ENCODE assay signal across 27 cellular contexts in genomic region chr2:98883780-98884211, GRCh38. TPM values are rescaled to one million over a fixed set of nuclear protein-coding genes. Genes with fewer than 3 reads are reported as not detected.
DNase-seq lines count a peak whose midpoint lies in the region; ATAC-seq and TF ChIP-seq lines count a peak whose summit lies in the region.
"Had no signal": no experiment of that assay in that cellular context is flagged by ENCODE, and none has a peak within 500 bp of the region (broad histone marks: within the 10 kb centered on the region; RNA-seq: fewer than 3 reads in every experiment).

No MANE protein-coding gene starts in this region.

- H3K27ac ChIP-seq in upper lobe of right lung: no peak overlapping the region
- H3K27ac ChIP-seq: ascending aorta, GM23248, hepatocyte, KMS-11, left lung, ovary, WERI-Rb-1 had no signal

- no peak overlapping the region for H3K4me3 Mint-ChIP-seq in activated CD8-positive, alpha-beta memory T cell treated with anti-CD3 and anti-CD28 coated beads, Interleukin-2, amount 10 ng/mL, durations not matched to agents 7 days and 5 days
- H3K4me3 Mint-ChIP-seq: activated naive CD8-positive, alpha-beta T cell; immature natural killer cell; mesothelial cell of epicardium; natural killer cell had no signal

- no peaks in the 10 kb centered on the region for H3K27me3 ChIP-seq in upper lobe of right lung
- H3K27me3 ChIP-seq: ascending aorta, hepatocyte, left lung, ovary had no signal

- H3K4me1 Mint-ChIP-seq in activated CD8-positive, alpha-beta memory T cell treated with anti-CD3 and anti-CD28 coated beads, Interleukin-2, amount 10 ng/mL, durations not matched to agents 7 days and 5 days: no peaks in the 10 kb centered on the region
- H3K4me1 Mint-ChIP-seq: immature natural killer cell, mesothelial cell of epicardium, natural killer cell had no signal

- no peak overlapping the region for H3K27ac Mint-ChIP-seq in activated CD8-positive, alpha-beta memory T cell treated with anti-CD3 and anti-CD28 coated beads, Interleukin-2, amount 10 ng/mL, durations not matched to agents 7 days and 5 days
- H3K27ac Mint-ChIP-seq: activated naive CD8-positive, alpha-beta T cell; activated T-helper 2 cell treated with anti-CD3 and anti-CD28 coated beads, Interferon-gamma antibody, Interleukin-2, Interleukin-4, amounts not matched to agents 10 μg/mL and 5 μg/mL and 100 μg/mL, durations not matched to agents 14 hours and 24 hours and 36 hours; immature natural killer cell; mesothelial cell of epicardium; natural killer cell had no signal

- H3K4me1 ChIP-seq in upper lobe of right lung: no peaks in the 10 kb centered on the region
- H3K4me1 ChIP-seq: ascending aorta, left lung had no signal

- H3K9me3 ChIP-seq in upper lobe of right lung: no peaks in the 10 kb centered on the region

- intact Hi-C loops in posterior cingulate gyrus (cut with DNase I) (no loop called here), upper lobe of right lung (cut with DNase I) (no loop called here)

- peaks cover 15% of the 10 kb centered on the region for H3K9me3 Mint-ChIP-seq in activated CD8-positive, alpha-beta memory T cell treated with anti-CD3 and anti-CD28 coated beads, Interleukin-2, amount 10 ng/mL, durations not matched to agents 7 days and 5 days (ENCODE audit: low read depth)

- no peaks in the 10 kb centered on the region for H3K36me3 ChIP-seq in upper lobe of right lung
- H3K36me3 ChIP-seq: ascending aorta, left lung, ovary, WERI-Rb-1 had no signal

- CTCF ChIA-PET in activated CD8-positive, alpha-beta memory T cell treated with anti-CD3 and anti-CD28 coated beads, Interleukin-2, amount 10 ng/mL, durations not matched to agents 7 days and 5 days (lab: Charles Lee): no interaction called here

- H3K27me3 Mint-ChIP-seq in activated CD8-positive, alpha-beta memory T cell treated with anti-CD3 and anti-CD28 coated beads, Interleukin-2, amount 10 ng/mL, durations not matched to agents 7 days and 5 days: peaks cover 25% of the 10 kb centered on the region

- no peak for TF ChIP-seq CTCF in upper lobe of right lung (IDR thresholded peaks at IDR 0.05)

- H3K36me3 Mint-ChIP-seq in activated CD8-positive, alpha-beta memory T cell treated with anti-CD3 and anti-CD28 coated beads, Interleukin-2, amount 10 ng/mL, durations not matched to agents 7 days and 5 days: peaks cover 7% of the 10 kb centered on the region
- H3K36me3 Mint-ChIP-seq: mesothelial cell of epicardium had no signal

- peak; percentile 14 for DNase-seq in activated CD8-positive, alpha-beta memory T cell treated with anti-CD3 and anti-CD28 coated beads, Interleukin-2, amount 10 ng/mL, durations not matched to agents 7 days and 5 days
- no peak for DNase-seq in activated CD8-positive, alpha-beta memory T cell treated with anti-CD3 and anti-CD28 coated beads, Interleukin-2, amount 50 U/mL, for 48 hours
- DNase-seq in posterior cingulate gyrus: peak in 8 of 10 donors; percentile 31 to 93 (median 64)
- DNase-seq in upper lobe of right lung: peak; percentile 43
- DNase-seq in NCI-H2081 (lab: John Stamatoyannopoulos, UW): no peak
- no peak for DNase-seq in NCI-H748 (lab: John Stamatoyannopoulos, UW; ENCODE audit: unreplicated experiment)
- DNase-seq in NCI-H2081 treated with DMSO at 0.1 percent for 48 hours (lab: John Stamatoyannopoulos, UW): no peak
- DNase-seq: activated CD4-positive, alpha-beta T cell treated with anti-CD3 and anti-CD28 coated beads, Interleukin-2, amount 50 U/mL, for 4 hours; AML-193; cerebellar nuclear complex; effector CD4-positive, alpha-beta T cell; GM23248; immature natural killer cell; left lung; MV-4-11; natural killer cell; NCI-H187; NCI-H526; ovary; WERI-Rb-1 had no signal

- no peak overlapping the region for H3K4me3 ChIP-seq in upper lobe of right lung
- H3K4me3 ChIP-seq: ascending aorta, GM23248, hepatocyte, left lung, ovary had no signal

- ATAC-seq in activated CD8-positive, alpha-beta memory T cell treated with anti-CD3 and anti-CD28 coated beads, Interleukin-2, amount 10 ng/mL, durations not matched to agents 7 days and 5 days: no peak
- ATAC-seq in esophagus mucosa (peak; percentile 84), upper lobe of right lung (peak; percentile 21)
- ATAC-seq: left lung, natural killer cell had no signal

RNA-seq across cellular contexts. Expression of gene CRACDL, which starts 52.2 kb away (rescaled TPM):
- under 1 TPM; 0.18 to 0.35 TPM for total RNA-seq in activated CD8-positive, alpha-beta memory T cell treated with anti-CD3 and anti-CD28 coated beads, Interleukin-2, amount 10 ng/mL, durations not matched to agents 7 days and 5 days
- 6.6 TPM for total RNA-seq in esophagus mucosa
- 33.3 TPM for total RNA-seq in upper lobe of right lung
- total RNA-seq: GM23248 had no signal

Comparison
In these comparisons a context has a peak if more than half of its experiments do, and no peak if none do; other contexts are left out.
1. DNase-seq: peak in activated CD8-positive, alpha-beta memory T cell treated with anti-CD3 and anti-CD28 coated beads, Interleukin-2, amount 10 ng/mL, durations not matched to agents 7 days and 5 days (single experiment), posterior cingulate gyrus (8 of 10) and upper lobe of right lung (single experiment); none in activated CD8-positive, alpha-beta memory T cell treated with anti-CD3 and anti-CD28 coated beads, Interleukin-2, amount 50 U/mL, for 48 hours (single experiment), NCI-H2081 (0 of 2), NCI-H748 (single experiment) and NCI-H2081 treated with DMSO at 0.1 percent for 48 hours (single experiment).